ENCODE assay signal across 20 cellular contexts in genomic region chr2:191389288-191389687, GRCh38.
"Had no signal": no experiment of that assay in that cellular context is flagged by ENCODE, and none has a peak within 500 bp of the region (broad histone marks: within the 10 kb centered on the region; RNA-seq: fewer than 3 reads in every experiment).

No MANE protein-coding gene starts in this region.

- H3K27ac ChIP-seq: foreskin keratinocyte, ovary, suprapubic skin, tibial artery, upper lobe of left lung, vagina had no signal

- DNase-seq: dermis blood vessel endothelial cell; erythroblast; foreskin keratinocyte; immature natural killer cell; left cardiac atrium; left ventricle myocardium superior; naive thymus-derived CD8-positive, alpha-beta T cell; ovary; right cardiac atrium; small intestine; stimulated activated CD4-positive, alpha-beta T cell treated with anti-CD3 and anti-CD28 coated beads, Interleukin-12 subunit alpha, Interleukin-12 subunit beta, amount 100 ng/mL, for 4 hours; stimulated activated naive CD8-positive, alpha-beta T cell treated with anti-CD3 and anti-CD28 coated beads, Interleukin-15, Interleukin-2, amounts not matched to agents 100 U/mL and 50 U/mL, for 24 hours; tibial artery; upper lobe of left lung had no signal

- H3K4me3 ChIP-seq: lung, ovary, suprapubic skin, tibial artery, upper lobe of left lung, vagina had no signal

- H3K4me1 Mint-ChIP-seq: immature natural killer cell; naive thymus-derived CD8-positive, alpha-beta T cell; neural crest cell had no signal

- H3K27me3 ChIP-seq: foreskin keratinocyte, ovary, suprapubic skin, tibial artery, upper lobe of left lung, vagina had no signal

- FAIRE-seq: endothelial cell of umbilical vein, keratinocyte, small intestine had no signal

- H3K36me3 Mint-ChIP-seq: immature natural killer cell; naive thymus-derived CD8-positive, alpha-beta T cell had no signal

- H3K4me1 ChIP-seq: vagina had no signal

- ATAC-seq: foreskin keratinocyte; left cardiac atrium; left ventricle myocardium superior; naive thymus-derived CD8-positive, alpha-beta T cell; right cardiac atrium; stimulated activated naive CD8-positive, alpha-beta T cell treated with anti-CD3 and anti-CD28 coated beads, Interleukin-15, Interleukin-2, amounts not matched to agents 100 U/mL and 50 U/mL, for 24 hours had no signal

- H3K9me3 ChIP-seq: ovary, suprapubic skin, tibial artery, upper lobe of left lung, vagina had no signal

- H3K27ac Mint-ChIP-seq: immature natural killer cell; naive thymus-derived CD8-positive, alpha-beta T cell had no signal

- H3K4me3 Mint-ChIP-seq: immature natural killer cell; naive thymus-derived CD8-positive, alpha-beta T cell; neural crest cell had no signal

- H3K36me3 ChIP-seq: ovary had no signal

- H3K9me3 Mint-ChIP-seq: immature natural killer cell; naive thymus-derived CD8-positive, alpha-beta T cell; neural crest cell had no signal
